ENCODE assay signal across 12 cellular contexts in the genomic region with DNA sequence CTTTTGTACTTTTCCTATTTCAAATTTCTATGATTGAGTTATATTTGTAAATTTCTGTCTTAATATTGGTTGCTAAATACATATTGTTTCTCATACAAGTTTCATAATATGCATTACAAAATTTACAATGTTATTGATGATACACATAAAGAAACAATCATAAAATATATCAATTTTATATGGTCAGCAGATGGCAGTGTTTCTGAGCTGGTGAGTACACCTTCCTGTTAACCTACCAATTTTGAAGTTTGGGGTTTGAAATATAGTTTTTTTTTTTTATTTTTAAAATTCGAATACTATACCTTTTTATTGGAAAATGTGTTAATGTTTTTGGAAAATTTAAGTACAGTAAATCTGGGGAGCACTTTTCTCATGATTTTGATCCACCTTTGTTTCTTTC.
DNase-seq lines count a peak whose midpoint lies in the region; ATAC-seq and TF ChIP-seq lines count a peak whose summit lies in the region.
"Had no signal": no experiment of that assay in that cellular context is flagged by ENCODE, and none has a peak within 500 bp of the region (broad histone marks: within the 10 kb centered on the region; RNA-seq: fewer than 3 reads in every experiment).

No MANE protein-coding gene starts in this region.

- no peaks in the 10 kb centered on the region for H3K79me2 ChIP-seq in SK-N-SH (ENCODE audit: insufficient read depth)

- 0% methylated on average over 1 of the region's 1 CpG for WGBS in SK-N-SH (ENCODE audit: low lambda C conversion rate)

- ATAC-seq in SK-N-SH treated with all-trans-retinoic acid at 6 μM for 48 hours, result no peak
- ATAC-seq in upper lobe of right lung, result no peak
- no peak for ATAC-seq in GM21825 (IDR thresholded peaks at IDR 0.05; ENCODE audit: unreplicated experiment)
- no peak for ATAC-seq in GM19324 (IDR thresholded peaks at IDR 0.05; ENCODE audit: low FRiP score, unreplicated experiment)
- no peak for ATAC-seq in HG02588 (IDR thresholded peaks at IDR 0.05; ENCODE audit: unreplicated experiment)
- ATAC-seq: psoas muscle had no signal

- H3K27ac ChIP-seq in SK-N-SH (ENCODE audit: low read depth in 2 of 2, low read length in 1 of 2), result no peak overlapping the region
- no peak overlapping the region for H3K27ac ChIP-seq in RWPE1
- H3K27ac ChIP-seq in upper lobe of right lung, result no peak overlapping the region
- H3K27ac ChIP-seq: psoas muscle had no signal

- H3K4me3 ChIP-seq in SK-N-SH (ENCODE audit: low read depth in 2 of 2, low read length in 1 of 2) (no peak overlapping the region), upper lobe of right lung (no peak overlapping the region)
- H3K4me3 ChIP-seq: psoas muscle had no signal

- no peaks in the 10 kb centered on the region for H3K9me2 ChIP-seq in SK-N-SH

- POLR2A ChIA-PET in SK-N-SH (lab: Yijun Ruan, JAX) (no interaction called here), RWPE1 (lab: Yijun Ruan, JAX; ENCODE audit: low non-redundant PET) (no interaction called here)

- H3K27me3 ChIP-seq in SK-N-SH (ENCODE audit: insufficient read depth) (no peaks in the 10 kb centered on the region), upper lobe of right lung (no peaks in the 10 kb centered on the region)

- H4K20me1 ChIP-seq in SK-N-SH (ENCODE audit: insufficient read depth), result no peaks in the 10 kb centered on the region

- peak; percentile 3 for DNase-seq in SK-N-SH
- peak; percentile 5 for DNase-seq in RWPE1 (ENCODE audit: low spot score)
- peak; percentile 0 for DNase-seq in hepatic stellate cell (ENCODE audit: low spot score)
- no peak for DNase-seq in upper lobe of right lung
- DNase-seq: activated B cell treated with CpG ODN at 0.5 μM for 24 hours; activated effector memory CD4-positive, alpha-beta T cell treated with Interleukin-2 at 50 U/mL for 16 hours; effector CD4-positive, alpha-beta T cell; psoas muscle had no signal

- H3K4me1 ChIP-seq in SK-N-SH (ENCODE audit: control insufficient read depth in 1 of 2, insufficient read depth in 2 of 2, low read depth in 1 of 2, low read length in 1 of 2) (no peaks in the 10 kb centered on the region), upper lobe of right lung (no peaks in the 10 kb centered on the region)
- H3K4me1 ChIP-seq: psoas muscle had no signal

- peak; percentile 70 for TF ChIP-seq RAD21 in SK-N-SH (IDR thresholded peaks at IDR 0.05; ENCODE audit: low read length)

- no peak overlapping the region for H2AFZ ChIP-seq in SK-N-SH (ENCODE audit: low read depth)

- H3K9me3 ChIP-seq in SK-N-SH, result no peaks in the 10 kb centered on the region
- no peaks in the 10 kb centered on the region for H3K9me3 ChIP-seq in upper lobe of right lung

- no peak overlapping the region for H3K9ac ChIP-seq in SK-N-SH

- H3F3A ChIP-seq in SK-N-SH (replicated peaks; ENCODE audit: insufficient read depth), result no peaks in the 10 kb centered on the region

- no peak for TF ChIP-seq EP300 in SK-N-SH (IDR thresholded peaks at IDR 0.05; ENCODE audit: borderline replicate concordance in 1 of 2, low read depth in 1 of 2, low read length in 1 of 2)

- CTCF ChIA-PET in SK-N-SH (lab: Yijun Ruan, JAX) (interaction anchor here (0.9 to 1.8 kb wide), 3 partner anchors 36 to 949 kb away, joined by 3 to 4 read pairs (median 4); no protein-coding TSS in a partner anchor), RWPE1 (lab: Yijun Ruan, JAX) (interaction anchor here (0.6 to 0.9 kb wide), 4 partner anchors 10 to 687 kb away, joined by 3 read pairs; no protein-coding TSS in a partner anchor)

- TF ChIP-seq CTCF in SK-N-SH (IDR thresholded peaks at IDR 0.05), result peak; percentile 51
- peak; percentile 51 for TF ChIP-seq CTCF in RWPE1 (conservative IDR thresholded peaks at IDR 0.05; ENCODE audit: low read depth)
- peak; percentile 23 for TF ChIP-seq CTCF in upper lobe of right lung (IDR thresholded peaks at IDR 0.05)

- intact Hi-C loops in upper lobe of right lung (cut with DNase I), result no loop called here

- H3K4me2 ChIP-seq in SK-N-SH, result no peak overlapping the region

- H3K36me3 ChIP-seq in SK-N-SH (replicated peaks in 1 of 2; ENCODE audit: control insufficient read depth in 1 of 2, insufficient read depth in 2 of 2, low read length in 1 of 2) (no peaks in the 10 kb centered on the region), upper lobe of right lung (no peaks in the 10 kb centered on the region)

TF ChIP-seq in SK-N-SH, 30 proteins besides CTCF, POLR2A, EP300 and RAD21 (continues in another document):
- TF ChIP-seq TEAD4 (IDR thresholded peaks at IDR 0.05; ENCODE audit: borderline replicate concordance, insufficient read depth) (no peak), ELF1 (IDR thresholded peaks at IDR 0.05) (no peak), SIN3A (IDR thresholded peaks at IDR 0.05; ENCODE audit: borderline replicate concordance, low read depth, low read length) (no peak), JUND (IDR thresholded peaks at IDR 0.05) (no peak), FOSL2 (IDR thresholded peaks at IDR 0.05; ENCODE audit: borderline replicate concordance, low read depth) (no peak), CHD2 (IDR thresholded peaks at IDR 0.05; ENCODE audit: low read length, partially characterized antibody) (no peak), NRF1 (IDR thresholded peaks at IDR 0.05; ENCODE audit: low read depth, low read length) (no peak), GABPA (IDR thresholded peaks at IDR 0.05; ENCODE audit: low read depth) (no peak), EZH2phosphoT487 (IDR thresholded peaks at IDR 0.05; ENCODE audit: borderline replicate concordance, low read depth) (no peak), RFX5 (IDR thresholded peaks at IDR 0.05; ENCODE audit: low read length) (no peak), RXRA (IDR thresholded peaks at IDR 0.05; ENCODE audit: borderline replicate concordance, low read depth) (no peak), POLR2AphosphoS5 (IDR thresholded peaks at IDR 0.05; ENCODE audit: low read depth, low read length) (no peak), FOXJ3 (CRISPR knock-in tag; IDR thresholded peaks at IDR 0.05) (no peak)
- TF ChIP-seq, protein P1, sequence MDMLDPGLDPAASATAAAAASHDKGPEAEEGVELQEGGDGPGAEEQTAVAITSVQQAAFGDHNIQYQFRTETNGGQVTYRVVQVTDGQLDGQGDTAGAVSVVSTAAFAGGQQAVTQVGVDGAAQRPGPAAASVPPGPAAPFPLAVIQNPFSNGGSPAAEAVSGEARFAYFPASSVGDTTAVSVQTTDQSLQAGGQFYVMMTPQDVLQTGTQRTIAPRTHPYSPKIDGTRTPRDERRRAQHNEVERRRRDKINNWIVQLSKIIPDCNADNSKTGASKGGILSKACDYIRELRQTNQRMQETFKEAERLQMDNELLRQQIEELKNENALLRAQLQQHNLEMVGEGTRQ (IDR thresholded peaks at IDR 0.05; ENCODE audit: borderline replicate concordance, low read depth, low read length), result no peak
- TF ChIP-seq, protein P2, sequence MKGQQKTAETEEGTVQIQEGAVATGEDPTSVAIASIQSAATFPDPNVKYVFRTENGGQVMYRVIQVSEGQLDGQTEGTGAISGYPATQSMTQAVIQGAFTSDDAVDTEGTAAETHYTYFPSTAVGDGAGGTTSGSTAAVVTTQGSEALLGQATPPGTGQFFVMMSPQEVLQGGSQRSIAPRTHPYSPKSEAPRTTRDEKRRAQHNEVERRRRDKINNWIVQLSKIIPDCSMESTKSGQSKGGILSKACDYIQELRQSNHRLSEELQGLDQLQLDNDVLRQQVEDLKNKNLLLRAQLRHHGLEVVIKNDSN (IDR thresholded peaks at IDR 0.05; ENCODE audit: borderline replicate concordance, low read depth), result no peak

TF ChIP-seq in SK-N-SH treated with all-trans-retinoic acid at 6 μM for 48 hours, 23 proteins besides CTCF, POLR2A, EP300 and RAD21 (continues in another document):
- TF ChIP-seq, protein P3, sequence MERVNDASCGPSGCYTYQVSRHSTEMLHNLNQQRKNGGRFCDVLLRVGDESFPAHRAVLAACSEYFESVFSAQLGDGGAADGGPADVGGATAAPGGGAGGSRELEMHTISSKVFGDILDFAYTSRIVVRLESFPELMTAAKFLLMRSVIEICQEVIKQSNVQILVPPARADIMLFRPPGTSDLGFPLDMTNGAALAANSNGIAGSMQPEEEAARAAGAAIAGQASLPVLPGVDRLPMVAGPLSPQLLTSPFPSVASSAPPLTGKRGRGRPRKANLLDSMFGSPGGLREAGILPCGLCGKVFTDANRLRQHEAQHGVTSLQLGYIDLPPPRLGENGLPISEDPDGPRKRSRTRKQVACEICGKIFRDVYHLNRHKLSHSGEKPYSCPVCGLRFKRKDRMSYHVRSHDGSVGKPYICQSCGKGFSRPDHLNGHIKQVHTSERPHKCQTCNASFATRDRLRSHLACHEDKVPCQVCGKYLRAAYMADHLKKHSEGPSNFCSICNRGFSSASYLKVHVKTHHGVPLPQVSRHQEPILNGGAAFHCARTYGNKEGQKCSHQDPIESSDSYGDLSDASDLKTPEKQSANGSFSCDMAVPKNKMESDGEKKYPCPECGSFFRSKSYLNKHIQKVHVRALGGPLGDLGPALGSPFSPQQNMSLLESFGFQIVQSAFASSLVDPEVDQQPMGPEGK (CRISPR knock-in tag; IDR thresholded peaks at IDR 0.05; ENCODE audit: borderline replicate concordance), result no peak
- TF ChIP-seq, protein P4, sequence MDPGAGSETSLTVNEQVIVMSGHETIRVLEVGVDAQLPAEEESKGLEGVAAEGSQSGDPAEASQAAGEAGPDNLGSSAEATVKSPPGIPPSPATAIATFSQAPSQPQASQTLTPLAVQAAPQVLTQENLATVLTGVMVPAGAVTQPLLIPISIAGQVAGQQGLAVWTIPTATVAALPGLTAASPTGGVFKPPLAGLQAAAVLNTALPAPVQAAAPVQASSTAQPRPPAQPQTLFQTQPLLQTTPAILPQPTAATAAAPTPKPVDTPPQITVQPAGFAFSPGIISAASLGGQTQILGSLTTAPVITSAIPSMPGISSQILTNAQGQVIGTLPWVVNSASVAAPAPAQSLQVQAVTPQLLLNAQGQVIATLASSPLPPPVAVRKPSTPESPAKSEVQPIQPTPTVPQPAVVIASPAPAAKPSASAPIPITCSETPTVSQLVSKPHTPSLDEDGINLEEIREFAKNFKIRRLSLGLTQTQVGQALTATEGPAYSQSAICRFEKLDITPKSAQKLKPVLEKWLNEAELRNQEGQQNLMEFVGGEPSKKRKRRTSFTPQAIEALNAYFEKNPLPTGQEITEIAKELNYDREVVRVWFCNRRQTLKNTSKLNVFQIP (CRISPR knock-in tag; IDR thresholded peaks at IDR 0.05; ENCODE audit: borderline replicate concordance, low read depth), result no peak
- no peak for TF ChIP-seq SNAI2 (CRISPR knock-in tag; IDR thresholded peaks at IDR 0.05)
- no peak for TF ChIP-seq GLIS3 (CRISPR knock-in tag; IDR thresholded peaks at IDR 0.05)
- TF ChIP-seq ZFP30 (CRISPR knock-in tag; IDR thresholded peaks at IDR 0.05), result no peak
- TF ChIP-seq RARB (CRISPR knock-in tag; IDR thresholded peaks at IDR 0.05), result no peak
- no peak for TF ChIP-seq ISL1 (CRISPR knock-in tag; IDR thresholded peaks at IDR 0.05)
